ENCODE assay signal across 9 cellular contexts in the genomic region with DNA sequence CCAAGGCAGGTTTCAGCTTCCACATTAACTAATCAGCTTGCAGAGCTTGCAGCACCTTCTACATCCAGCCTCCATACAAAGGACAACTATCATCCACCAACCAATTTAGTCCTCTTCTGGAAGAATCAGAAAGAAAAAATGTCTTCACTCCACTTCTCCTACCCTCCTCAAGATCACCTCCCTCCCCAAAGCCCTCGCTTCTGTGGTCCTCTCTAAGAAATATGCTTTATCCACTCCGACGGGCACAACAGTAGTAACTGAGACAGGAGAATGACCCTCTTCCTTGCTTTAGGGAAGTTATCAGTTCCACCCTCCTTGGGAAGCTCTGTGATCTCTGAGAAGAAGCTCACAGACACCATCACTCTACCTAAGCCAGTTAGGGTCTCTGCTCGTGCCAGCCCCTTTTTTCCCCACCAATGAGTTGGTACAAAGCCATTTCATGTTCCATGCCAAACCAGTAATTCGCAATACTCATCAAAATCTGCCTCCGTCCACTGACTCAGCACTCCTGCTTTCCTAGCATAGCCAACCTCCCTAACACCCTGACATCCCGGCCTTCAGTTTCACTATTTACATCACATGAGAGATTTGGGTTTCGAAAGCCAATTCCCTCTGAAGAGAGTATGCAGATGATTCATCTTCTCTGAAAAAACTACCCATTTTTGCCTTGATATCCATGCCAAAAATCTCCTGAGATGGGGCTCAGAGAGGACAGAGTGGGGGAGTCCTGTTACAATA.
DNase-seq lines count a peak whose midpoint lies in the region; ATAC-seq and TF ChIP-seq lines count a peak whose summit lies in the region.
"Had no signal": no experiment of that assay in that cellular context is flagged by ENCODE, and none has a peak within 500 bp of the region (broad histone marks: within the 10 kb centered on the region; RNA-seq: fewer than 3 reads in every experiment).

No MANE protein-coding gene starts in this region.

- H3K4me1 Mint-ChIP-seq in activated T-cell treated with anti-CD3 and anti-CD28 coated beads, Interleukin-2, amount 50 U/mL, for 4 hours (ENCODE audit: low read depth): no peaks in the 10 kb centered on the region

- no peaks in the 10 kb centered on the region for H3K4me1 ChIP-seq in OCI-LY7 (ENCODE audit: insufficient read depth, low read length, poor library complexity, severe bottlenecking)

- no peaks in the 10 kb centered on the region for H4K20me1 ChIP-seq in OCI-LY7 (ENCODE audit: insufficient read depth, low read length)

- POLR2A ChIA-PET in AG04449 (lab: Yijun Ruan, JAX) (no interaction called here), OCI-LY7 (lab: Charles Lee) (no interaction called here)

- H3K4me2 ChIP-seq in OCI-LY7 (ENCODE audit: low read length): no peak overlapping the region

- H3K9me3 ChIP-seq in OCI-LY7 (ENCODE audit: low read length): no peaks in the 10 kb centered on the region

- H3K36me3 Mint-ChIP-seq in activated T-cell treated with anti-CD3 and anti-CD28 coated beads, Interleukin-2, amount 50 U/mL, for 4 hours (ENCODE audit: insufficient read depth): no peaks in the 10 kb centered on the region

- TF ChIP-seq CTCF in AG04449 (IDR thresholded peaks at IDR 0.05; ENCODE audit: insufficient read depth, low read length, missing control alignments) (no peak), OCI-LY7 (conservative IDR thresholded peaks at IDR 0.05; ENCODE audit: low read length) (no peak)

- CTCF ChIA-PET in AG04449 (lab: Yijun Ruan, JAX): interaction anchor here (0.7 to 3.1 kb wide), 3 partner anchors 10 to 64 kb away, joined by 3 to 14 read pairs (median 7); no protein-coding TSS in a partner anchor
- CTCF ChIA-PET in OCI-LY7 (lab: Charles Lee; ENCODE audit: unreplicated experiment): no interaction called here

- H3K36me3 ChIP-seq in OCI-LY7 (ENCODE audit: insufficient read depth, low read length): no peaks in the 10 kb centered on the region

- H3K4me3 ChIP-seq in AG04449 (ENCODE audit: low read depth, low read length) (no peak overlapping the region), OCI-LY7 (ENCODE audit: low read depth, low read length, poor library complexity, severe bottlenecking) (no peak overlapping the region)

- no peak overlapping the region for H3K27ac ChIP-seq in OCI-LY7 (ENCODE audit: low read depth, low read length, poor library complexity, severe bottlenecking)

- H3K9me3 Mint-ChIP-seq in activated T-cell treated with anti-CD3 and anti-CD28 coated beads, Interleukin-2, amount 50 U/mL, for 4 hours: no peaks in the 10 kb centered on the region

- H3K79me2 ChIP-seq in OCI-LY7 (ENCODE audit: insufficient read depth, low read depth, low read length): no peaks in the 10 kb centered on the region

- H3K4me3 Mint-ChIP-seq in activated T-cell treated with anti-CD3 and anti-CD28 coated beads, Interleukin-2, amount 50 U/mL, for 4 hours: no peak overlapping the region

- no peak for ATAC-seq in HG03135 (IDR thresholded peaks at IDR 0.05; ENCODE audit: unreplicated experiment)
- ATAC-seq in activated T-cell treated with anti-CD3 and anti-CD28 coated beads, Interleukin-2, amount 50 U/mL, for 4 hours: no peak

- no peaks in the 10 kb centered on the region for H3K27me3 Mint-ChIP-seq in activated T-cell treated with anti-CD3 and anti-CD28 coated beads, Interleukin-2, amount 50 U/mL, for 4 hours (ENCODE audit: low read depth)

- no peaks in the 10 kb centered on the region for H3K9me2 ChIP-seq in OCI-LY7 (ENCODE audit: insufficient read depth, low read length)

- DNase-seq in AG04449 (ENCODE audit: low read depth, low spot score): peak; percentile 74
- DNase-seq in MV-4-11 (lab: John Stamatoyannopoulos, UW): peak; percentile 85
- DNase-seq in epidermal melanocyte (ENCODE audit: insufficient read length, low spot score): peak; percentile 72
- DNase-seq in myocyte (ENCODE audit: low read depth): peak; percentile 80
- no peak for DNase-seq in NCI-H748 treated with DMSO at 0.1 percent for 48 hours (lab: John Stamatoyannopoulos, UW)
- DNase-seq in OCI-LY7 (ENCODE audit: low spot score): no peak
- DNase-seq in activated T-cell treated with anti-CD3 and anti-CD28 coated beads, Interleukin-2, amount 50 U/mL, for 4 hours: no peak
- DNase-seq: C1 segment of cervical spinal cord had no signal

- H2AFZ ChIP-seq in OCI-LY7 (ENCODE audit: low read length): no peak overlapping the region

- intact Hi-C loops in OCI-LY7 (cut with micrococcal nuclease; ENCODE audit: unreplicated experiment): no loop called here

- no TSS peak for BruUV-seq in OCI-LY7 (replicated peaks; lab: Mats Ljungman, UMichigan)

Comparison
In these comparisons a context has a peak if more than half of its experiments do, and no peak if none do; other contexts are left out.
1. DNase-seq: peak in AG04449 (single experiment), MV-4-11 (single experiment), epidermal melanocyte (single experiment) and myocyte (single experiment); none in NCI-H748 treated with DMSO at 0.1 percent for 48 hours (single experiment), OCI-LY7 (single experiment) and activated T-cell treated with anti-CD3 and anti-CD28 coated beads, Interleukin-2, amount 50 U/mL, for 4 hours (single experiment).